1 cellular context compared by ENCODE assay signal in the genomic region with DNA sequence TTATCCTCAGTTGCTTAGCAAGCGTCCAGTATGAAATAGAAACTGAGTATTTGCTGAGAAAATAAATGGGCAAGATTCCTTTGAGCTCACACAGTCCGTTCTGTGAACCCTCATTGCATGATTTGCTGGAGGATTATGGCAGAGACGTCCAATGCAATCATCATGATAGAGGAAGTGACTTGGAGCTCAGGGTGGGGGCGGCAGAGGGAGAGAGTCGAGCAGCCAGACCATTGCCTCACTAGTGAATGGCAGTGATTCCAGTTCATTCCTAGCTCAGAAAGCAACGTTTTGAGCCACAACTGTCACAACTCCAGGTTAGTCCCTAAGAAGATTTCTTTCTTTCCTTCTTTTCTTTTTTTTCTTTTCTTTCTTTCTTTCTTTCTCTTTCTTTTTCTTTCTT.
TF ChIP-seq lines count a peak whose summit lies in the region.

No MANE protein-coding gene starts in this region.

TF ChIP-seq in WTC11, 78 proteins besides CTCF, POLR2A, EP300 and RAD21 (continued from another document):
- TF ChIP-seq, protein P1, sequence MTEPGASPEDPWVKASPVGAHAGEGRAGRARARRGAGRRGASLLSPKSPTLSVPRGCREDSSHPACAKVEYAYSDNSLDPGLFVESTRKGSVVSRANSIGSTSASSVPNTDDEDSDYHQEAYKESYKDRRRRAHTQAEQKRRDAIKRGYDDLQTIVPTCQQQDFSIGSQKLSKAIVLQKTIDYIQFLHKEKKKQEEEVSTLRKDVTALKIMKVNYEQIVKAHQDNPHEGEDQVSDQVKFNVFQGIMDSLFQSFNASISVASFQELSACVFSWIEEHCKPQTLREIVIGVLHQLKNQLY (CRISPR knock-in tag; IDR thresholded peaks at IDR 0.05): no peak
- TF ChIP-seq ATF1 (CRISPR knock-in tag; IDR thresholded peaks at IDR 0.05) (no peak), FOXK1 (CRISPR knock-in tag; IDR thresholded peaks at IDR 0.05) (no peak)
- TF ChIP-seq, protein P2, sequence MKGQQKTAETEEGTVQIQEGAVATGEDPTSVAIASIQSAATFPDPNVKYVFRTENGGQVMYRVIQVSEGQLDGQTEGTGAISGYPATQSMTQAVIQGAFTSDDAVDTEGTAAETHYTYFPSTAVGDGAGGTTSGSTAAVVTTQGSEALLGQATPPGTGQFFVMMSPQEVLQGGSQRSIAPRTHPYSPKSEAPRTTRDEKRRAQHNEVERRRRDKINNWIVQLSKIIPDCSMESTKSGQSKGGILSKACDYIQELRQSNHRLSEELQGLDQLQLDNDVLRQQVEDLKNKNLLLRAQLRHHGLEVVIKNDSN (CRISPR knock-in tag; IDR thresholded peaks at IDR 0.05): no peak
TF ChIP-seq in WTC11: peak in this region for 0.
